ENCODE assay signal across 12 cellular contexts in the genomic region with DNA sequence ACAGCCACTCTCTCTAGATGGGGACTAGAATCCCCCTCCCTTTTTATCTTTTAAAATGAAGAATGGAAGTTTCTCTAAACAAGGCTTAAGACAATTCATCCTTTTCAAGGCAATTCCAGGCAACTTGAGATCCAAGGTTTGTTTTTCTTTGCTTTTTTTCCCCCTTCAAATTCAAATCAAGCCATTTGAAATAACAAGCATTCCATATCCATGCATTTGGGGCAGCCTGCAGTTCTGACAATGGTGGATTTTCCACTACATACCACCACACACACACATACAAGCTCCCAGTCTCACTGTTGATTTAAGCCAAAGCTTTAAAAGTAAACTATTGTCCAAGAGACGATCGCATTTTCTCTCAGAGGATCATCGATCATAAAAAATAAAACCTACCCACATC. TPM values are rescaled to one million over a fixed set of nuclear protein-coding genes. Genes with fewer than 3 reads are reported as not detected.
DNase-seq lines count a peak whose midpoint lies in the region; ATAC-seq and TF ChIP-seq lines count a peak whose summit lies in the region.
"Had no signal": no experiment of that assay in that cellular context is flagged by ENCODE, and none has a peak within 500 bp of the region (broad histone marks: within the 10 kb centered on the region; RNA-seq: fewer than 3 reads in every experiment).

No MANE protein-coding gene starts in this region.

- peak overlapping the region; percentile 85 for H3K27ac ChIP-seq in ACC112 (ENCODE audit: low read depth, low read length)
- H3K27ac ChIP-seq: BLaER1 treated with 17β-estradiol and CSF1 and Interleukin-3, amounts not matched to agents 10 nM and 100 nM had no signal

- peak overlapping the region; percentile 87 for H2AFZ ChIP-seq in ACC112 (ENCODE audit: low read length, unreplicated experiment)

- no peaks in the 10 kb centered on the region for H3K27me3 Mint-ChIP-seq in endothelial cell (ENCODE audit: unreplicated experiment)

- H3K4me3 ChIP-seq in ACC112 (ENCODE audit: low read depth, low read length): peak overlapping the region; percentile 90
- H3K4me3 ChIP-seq: BLaER1 treated with 17β-estradiol and CSF1 and Interleukin-3, amounts not matched to agents 10 nM and 100 nM had no signal

- H3K27me3 ChIP-seq in ACC112 (ENCODE audit: insufficient read depth, low read length): no peaks in the 10 kb centered on the region
- H3K27me3 ChIP-seq: BLaER1 treated with 17β-estradiol and CSF1 and Interleukin-3, amounts not matched to agents 10 nM and 100 nM had no signal

- H3K9me3 Mint-ChIP-seq in endothelial cell (ENCODE audit: unreplicated experiment): no peaks in the 10 kb centered on the region

- no peaks in the 10 kb centered on the region for H3K36me3 Mint-ChIP-seq in endothelial cell (ENCODE audit: low read depth, unreplicated experiment)

- H3K79me2 ChIP-seq in ACC112 (ENCODE audit: control insufficient read depth, insufficient read depth, low read length, unreplicated experiment): peaks cover 50% of the 10 kb centered on the region

- H3K36me3 ChIP-seq in ACC112 (ENCODE audit: insufficient read depth, low read length): no peaks in the 10 kb centered on the region

- DNase-seq in M059J (ENCODE audit: low read depth): peak; percentile 22
- no peak for DNase-seq in endothelial cell (ENCODE audit: low spot score)
- DNase-seq in midbrain (lab: John Stamatoyannopoulos, UW): peak; percentile 57
- no peak for DNase-seq in kidney glomerular epithelial cell (lab: John Stamatoyannopoulos, UW)
- no peak for DNase-seq in ecto neural progenitor cell (ENCODE audit: low spot score)
- DNase-seq in central memory CD4-positive, alpha-beta T cell: no peak
- DNase-seq: activated CD4-positive, alpha-beta T cell treated with anti-CD3 and anti-CD28 coated beads, Interleukin-2, amount 50 U/mL, for 1 hour; activated naive CD4-positive, alpha-beta T cell treated with anti-CD3 and anti-CD28 coated beads, Interleukin-2, amount 50 U/mL, for 16 hours; effector CD8-positive, alpha-beta T cell had no signal

- no peak for TF ChIP-seq CTCF in endothelial cell (IDR thresholded peaks at IDR 0.05; ENCODE audit: unreplicated experiment)

- no peak for ATAC-seq in HG03460 (IDR thresholded peaks at IDR 0.05; ENCODE audit: unreplicated experiment)

- peaks cover 50% of the 10 kb centered on the region for H3K4me1 Mint-ChIP-seq in endothelial cell (ENCODE audit: unreplicated experiment)

- H3K27ac Mint-ChIP-seq in endothelial cell (ENCODE audit: unreplicated experiment): peak overlapping the region; percentile 90

- peak overlapping the region; percentile 93 for H3K4me3 Mint-ChIP-seq in endothelial cell (ENCODE audit: unreplicated experiment)

- H3K4me1 ChIP-seq in ACC112 (ENCODE audit: control insufficient read depth, insufficient read depth, low read length, unreplicated experiment): peaks cover 37% of the 10 kb centered on the region

RNA-seq across cellular contexts. Expression of gene INSYN2B, which starts 0.4 kb away (rescaled TPM):
- 47.0 and 70.7 TPM in 2 replicates for total RNA-seq in M059J (2014; rRNA removed; shearing (Covaris generic))
- total RNA-seq in endothelial cell (ENCODE audit: unreplicated experiment): 4.5 TPM

Comparison
In these comparisons a context has a peak if more than half of its experiments do, and no peak if none do; other contexts are left out.
1. DNase-seq: peak in M059J (single experiment) and midbrain (single experiment); none in endothelial cell (single experiment), kidney glomerular epithelial cell (single experiment), ecto neural progenitor cell (single experiment) and central memory CD4-positive, alpha-beta T cell (single experiment).